Comparison of ENCODE assay signal across 9 cellular contexts in the genomic region with DNA sequence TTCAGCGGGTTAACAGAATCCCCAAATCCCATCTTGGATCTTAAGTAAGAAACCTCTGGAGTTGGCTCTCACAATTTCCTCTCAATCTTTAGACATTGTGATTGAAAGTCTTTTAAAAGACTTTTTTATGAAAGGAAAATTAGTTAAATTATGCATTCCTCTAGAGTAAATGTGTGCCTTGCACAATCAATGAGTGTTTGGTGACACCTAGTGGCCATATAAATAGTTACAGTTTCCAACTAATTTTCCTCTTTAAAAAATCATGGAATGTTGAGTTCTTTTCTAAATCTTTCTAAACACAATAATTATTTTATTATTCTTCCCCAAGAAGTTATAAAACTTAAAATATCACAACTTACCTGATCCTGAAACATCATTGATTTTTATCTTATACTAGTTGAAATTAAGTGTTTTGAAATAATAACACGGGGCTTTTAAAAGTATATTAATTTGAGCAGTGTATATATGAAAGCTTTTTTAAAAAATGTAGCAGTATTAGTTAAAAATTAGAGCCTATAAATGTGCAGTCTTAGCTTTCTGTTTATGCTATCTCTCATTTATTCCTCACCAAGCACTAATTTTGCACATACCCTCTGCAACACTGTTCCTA.
DNase-seq lines count a peak whose midpoint lies in the region; ATAC-seq, FAIRE-seq and TF ChIP-seq lines count a peak whose summit lies in the region.
"Had no signal": no experiment of that assay in that cellular context is flagged by ENCODE, and none has a peak within 500 bp of the region (broad histone marks: within the 10 kb centered on the region; RNA-seq: fewer than 3 reads in every experiment).

No MANE protein-coding gene starts in this region.

- no peak overlapping the region for H3K27ac Mint-ChIP-seq in effector memory CD8-positive, alpha-beta T cell

- CTCF ChIA-PET in AG04450 (lab: Charles Lee) = interaction anchor here (0.9 to 3.2 kb wide), 12 partner anchors 9 to 1205 kb away, joined by 3 to 13 read pairs (median 5); a partner anchor contains a TSS

- H3K27ac ChIP-seq in AG04450 (ENCODE audit: low read depth, low read length) (no peak overlapping the region), dorsolateral prefrontal cortex (no peak overlapping the region), pancreas (no peak overlapping the region)
- H3K27ac ChIP-seq: epithelial cell of prostate had no signal

- DNase-seq in AG04450 (ENCODE audit: low read depth, low spot score) = no peak
- peak; percentile 38 for DNase-seq in NCI-H748 treated with DMSO at 0.1 percent for 48 hours (lab: John Stamatoyannopoulos, UW)
- no peak for DNase-seq in dorsolateral prefrontal cortex
- DNase-seq in pancreas = no peak
- no peak for DNase-seq in effector memory CD8-positive, alpha-beta T cell

- peak; percentile 42 to 66 (median 61) for ATAC-seq in pancreas
- ATAC-seq in HG02763 (IDR thresholded peaks at IDR 0.05; ENCODE audit: unreplicated experiment) = no peak
- no peak for ATAC-seq in HG03442 (IDR thresholded peaks at IDR 0.05; ENCODE audit: unreplicated experiment)
- ATAC-seq in effector memory CD8-positive, alpha-beta T cell (replicated peaks) = no peak

- WGBS in pancreas, 2 donors = 89 to 95% methylated on average over 2 of the region's 2 CpGs

- H3K4me3 ChIP-seq in AG04450 (ENCODE audit: low read depth, low read length) = no peak overlapping the region
- H3K4me3 ChIP-seq in dorsolateral prefrontal cortex = no peak overlapping the region
- no peak overlapping the region for H3K4me3 ChIP-seq in pancreas

- POLR2A ChIA-PET in AG04450 (lab: Yijun Ruan, JAX) = no interaction called here

- H3K4me1 ChIP-seq in pancreas = no peaks in the 10 kb centered on the region

- H3K36me3 ChIP-seq in pancreas = peaks cover 0 to 4% (median 0%) of the 10 kb centered on the region in 3 donors

- TF ChIP-seq CTCF in AG04450 (IDR thresholded peaks at IDR 0.05; ENCODE audit: low read depth, low read length) = peak; percentile 66
- TF ChIP-seq CTCF in GM12872 (IDR thresholded peaks at IDR 0.05; ENCODE audit: insufficient read depth, low read depth, low read length) = peak; percentile 47; the same call in 2 of the 3 replicates
- peak; percentile 68 to 96 (median 85) for TF ChIP-seq CTCF in dorsolateral prefrontal cortex (IDR thresholded peaks at IDR 0.05 in 54 of 56, conservative IDR thresholded peaks at IDR 0.05 in 2 of 56; ENCODE audit: low read depth in 1 of 56, partially characterized antibody in 56 of 56)
- peak; percentile 51 to 77 (median 70) for TF ChIP-seq CTCF in pancreas (IDR thresholded peaks at IDR 0.05)

- H3K4me3 Mint-ChIP-seq in effector memory CD8-positive, alpha-beta T cell = no peak overlapping the region

- H3K9me3 ChIP-seq in AG04450 (ENCODE audit: control insufficient read depth, insufficient read depth, low read length) = no peaks in the 10 kb centered on the region
- no peaks in the 10 kb centered on the region for H3K9me3 ChIP-seq in pancreas

- intact Hi-C loops in dorsolateral prefrontal cortex (cut with DNase I) (loop anchor here in 1 of 2 donors (10.0 kb wide), 1 partner anchor 1206 kb away; a partner anchor contains a TSS), pancreas (cut with DNase I) (no loop called here)

- no peaks in the 10 kb centered on the region for H3K36me3 Mint-ChIP-seq in effector memory CD8-positive, alpha-beta T cell (ENCODE audit: insufficient read depth)

- peak; percentile 98 for FAIRE-seq in pancreas (lab: Jason Lieb, UNC)

- H3K27me3 Mint-ChIP-seq in effector memory CD8-positive, alpha-beta T cell = peaks cover 15 to 51% of the 10 kb centered on the region in 2 donors

- H3K4me1 Mint-ChIP-seq in effector memory CD8-positive, alpha-beta T cell (ENCODE audit: low read depth in 2 of 2) = no peaks in the 10 kb centered on the region

- H3K27me3 ChIP-seq in AG04450 (ENCODE audit: control insufficient read depth, insufficient read depth, low read length) (no peaks in the 10 kb centered on the region), dorsolateral prefrontal cortex (peaks cover 0 to 28% (median 4%) of the 10 kb centered on the region in 45 donors), pancreas (no peaks in the 10 kb centered on the region)

- H3K9me3 Mint-ChIP-seq in effector memory CD8-positive, alpha-beta T cell = no peaks in the 10 kb centered on the region

Comparison
In these comparisons a context has a peak if more than half of its experiments do, and no peak if none do; other contexts are left out.
1. ATAC-seq: peak in pancreas (4 of 4); none in HG02763 (single experiment), HG03442 (single experiment) and effector memory CD8-positive, alpha-beta T cell (single experiment).
2. Peak in every context shown above with its lines, with median percentiles within 50 percentile points of each other: CTCF ChIP-seq.